14 cellular contexts compared by ENCODE assay signal in the genomic region with DNA sequence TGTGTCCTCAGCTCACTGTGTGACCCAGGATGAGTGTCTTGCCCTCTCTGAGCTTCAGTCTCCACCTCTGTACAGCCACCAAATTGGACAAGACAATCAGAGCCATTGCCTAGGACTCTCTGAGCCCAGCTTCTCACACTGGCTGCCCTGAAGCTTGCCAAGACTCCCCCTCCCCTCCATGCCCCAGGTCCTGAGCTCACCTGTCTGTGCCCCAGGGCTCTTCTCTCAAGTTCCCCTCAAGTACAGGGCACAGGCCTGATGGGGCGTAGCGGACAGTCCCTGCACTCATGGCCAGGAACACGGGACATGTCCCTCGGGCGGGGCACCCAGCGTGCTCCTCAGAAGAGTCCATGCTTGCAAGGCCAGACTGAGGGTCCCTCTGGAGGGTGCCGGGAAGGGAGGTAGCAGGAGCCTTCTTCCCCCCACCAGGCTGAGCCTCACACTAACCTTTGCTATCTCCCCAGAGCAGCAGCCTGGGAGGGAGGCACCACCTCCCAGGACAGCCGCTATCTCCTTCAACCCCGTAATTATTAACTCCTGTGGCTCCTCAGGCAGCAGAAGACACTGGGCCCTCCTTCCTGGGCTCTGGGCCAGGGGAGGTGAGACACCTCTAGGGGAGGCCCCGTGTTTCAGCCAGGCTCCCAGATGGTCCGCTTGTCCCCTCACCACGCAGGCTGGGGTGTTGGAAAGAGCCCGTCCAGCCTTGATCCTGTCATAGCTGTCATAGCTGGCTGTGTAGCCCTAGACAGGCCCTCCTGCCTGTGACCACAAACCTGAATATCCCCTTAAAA. TPM values are rescaled to one million over a fixed set of nuclear protein-coding genes. Genes with fewer than 3 reads are reported as not detected.
DNase-seq lines count a peak whose midpoint lies in the region; ATAC-seq and TF ChIP-seq lines count a peak whose summit lies in the region.
"Had no signal": no experiment of that assay in that cellular context is flagged by ENCODE, and none has a peak within 500 bp of the region (broad histone marks: within the 10 kb centered on the region; RNA-seq: fewer than 3 reads in every experiment).

No MANE protein-coding gene starts in this region.

- no peaks in the 10 kb centered on the region for H3K9me3 ChIP-seq in mucosa of descending colon
- H3K9me3 ChIP-seq: left lung had no signal

- H3K4me3 ChIP-seq in mucosa of descending colon, result no peak overlapping the region
- H3K4me3 ChIP-seq: left lung had no signal

- H3K4me1 Mint-ChIP-seq in chondrocyte (ENCODE audit: low read depth) (peaks cover 57% of the 10 kb centered on the region), type B pancreatic cell (ENCODE audit: unreplicated experiment) (peaks cover 52% of the 10 kb centered on the region)

- no peaks in the 10 kb centered on the region for H3K36me3 ChIP-seq in mucosa of descending colon (ENCODE audit: low read depth)
- H3K36me3 ChIP-seq: left lung had no signal

- intact Hi-C loops in left ventricle myocardium superior (cut with micrococcal nuclease) (no loop called here), Right ventricle myocardium superior (cut with DNase I) (no loop called here), mucosa of descending colon (cut with DNase I, micrococcal nuclease) (no loop called here)

- H3K36me3 Mint-ChIP-seq in chondrocyte (ENCODE audit: low read depth) (no peaks in the 10 kb centered on the region), type B pancreatic cell (no peaks in the 10 kb centered on the region)
- H3K36me3 Mint-ChIP-seq: activated naive CD4-positive, alpha-beta T cell treated with anti-CD3 and anti-CD28 coated beads, Interleukin-2, amount 10 ng/mL, durations not matched to agents 7 days and 5 days had no signal

- DNase-seq in left ventricle myocardium superior (peak; percentile 37), Right ventricle myocardium superior (no peak), chondrocyte (ENCODE audit: low spot score) (peak; percentile 93), mucosa of descending colon (peak in 2 of 3 donors; percentile 22 to 50), type B pancreatic cell (ENCODE audit: extremely low spot score, unreplicated experiment) (peak; percentile 66), SHP77 (lab: John Stamatoyannopoulos, UW) (no peak)
- DNase-seq: activated CD4-positive, alpha-beta T cell treated with anti-CD3 and anti-CD28 coated beads, Interleukin-2, amount 50 U/mL, for 1 hour; activated naive CD4-positive, alpha-beta T cell treated with anti-CD3 and anti-CD28 coated beads, Interleukin-2, amount 10 ng/mL, durations not matched to agents 7 days and 5 days; NCI-H1048; NCI-H526 treated with DMSO at 0.1 percent for 48 hours; substantia nigra had no signal

- no peak overlapping the region for H3K27ac Mint-ChIP-seq in chondrocyte (ENCODE audit: unreplicated experiment)
- no peak overlapping the region for H3K27ac Mint-ChIP-seq in type B pancreatic cell
- H3K27ac Mint-ChIP-seq: activated naive CD4-positive, alpha-beta T cell treated with anti-CD3 and anti-CD28 coated beads, Interleukin-2, amount 10 ng/mL, durations not matched to agents 7 days and 5 days had no signal

- TF ChIP-seq CTCF in chondrocyte (IDR thresholded peaks at IDR 0.05) (no peak), mucosa of descending colon (IDR thresholded peaks at IDR 0.05) (no peak), type B pancreatic cell (conservative IDR thresholded peaks at IDR 0.05) (no peak)

- no peaks in the 10 kb centered on the region for H3K4me1 ChIP-seq in mucosa of descending colon (ENCODE audit: low read depth)

- no peak for ATAC-seq in left ventricle myocardium superior
- no peak for ATAC-seq in Right ventricle myocardium superior (ENCODE audit: poor library complexity)
- no peak for ATAC-seq in mucosa of descending colon
- ATAC-seq in GM18519 (IDR thresholded peaks at IDR 0.05; ENCODE audit: low FRiP score, unreplicated experiment), result no peak
- no peak for ATAC-seq in GM18502 (IDR thresholded peaks at IDR 0.05; ENCODE audit: poor library complexity, unreplicated experiment)
- ATAC-seq: left lung had no signal

- H3K4me3 Mint-ChIP-seq in chondrocyte (ENCODE audit: unreplicated experiment) (no peak overlapping the region), type B pancreatic cell (peak overlapping the region; percentile 66)
- H3K4me3 Mint-ChIP-seq: activated naive CD4-positive, alpha-beta T cell treated with anti-CD3 and anti-CD28 coated beads, Interleukin-2, amount 10 ng/mL, durations not matched to agents 7 days and 5 days had no signal

- no peaks in the 10 kb centered on the region for H3K27me3 Mint-ChIP-seq in chondrocyte (ENCODE audit: low read depth)
- H3K27me3 Mint-ChIP-seq in type B pancreatic cell, result peaks cover 33% of the 10 kb centered on the region

- no peaks in the 10 kb centered on the region for H3K9me3 Mint-ChIP-seq in chondrocyte (ENCODE audit: low read depth)
- no peaks in the 10 kb centered on the region for H3K9me3 Mint-ChIP-seq in type B pancreatic cell
- H3K9me3 Mint-ChIP-seq: activated naive CD4-positive, alpha-beta T cell treated with anti-CD3 and anti-CD28 coated beads, Interleukin-2, amount 10 ng/mL, durations not matched to agents 7 days and 5 days had no signal

RNA-seq across cellular contexts. Expression of a gene that starts 2.7 kb away (rescaled TPM):
- 11.1 TPM for total RNA-seq in left ventricle myocardium superior
- 10.8 TPM for total RNA-seq in Right ventricle myocardium superior
- 9.7 to 24.7 TPM (median 24.1 TPM) in 3 replicates for total RNA-seq in chondrocyte
- 10 to 100 TPM in 2 of 3 donors, 1 to 10 TPM in 1; 2.6 to 15.0 (median 11.8) TPM for total RNA-seq in mucosa of descending colon
- 2.1 and 16.6 TPM in 2 replicates for total RNA-seq in type B pancreatic cell (ENCODE audit: low replicate concordance)

RNA-seq across cellular contexts. Expression of a gene that starts 28.7 kb away (rescaled TPM):
- 69.7 TPM for total RNA-seq in left ventricle myocardium superior
- total RNA-seq in Right ventricle myocardium superior, result 76.0 TPM
- total RNA-seq in chondrocyte, result 206 to 263 TPM (median 255 TPM) in 3 replicates
- 10 to 100 TPM in 2 of 3 donors, 1 to 10 TPM in 1; 8.4 to 21.0 (median 11.5) TPM for total RNA-seq in mucosa of descending colon
- 4.4 and 10.0 TPM in 2 replicates for total RNA-seq in type B pancreatic cell (ENCODE audit: low replicate concordance)

RNA-seq across cellular contexts. Expression of a gene that starts 30.1 kb away (rescaled TPM):
- total RNA-seq in left ventricle myocardium superior (1.1 TPM), Right ventricle myocardium superior (1.3 TPM), chondrocyte (1.3 to 4.5 TPM (median 2.8 TPM) in 3 replicates), mucosa of descending colon (1 to 10 TPM in 2 of 3 donors, under 1 TPM in 1; 0.41 to 2.8 (median 1.8) TPM), type B pancreatic cell (ENCODE audit: low replicate concordance) (0.14 and 0.31 TPM in 2 replicates)

RNA-seq across cellular contexts. Expression of a gene that starts 47.4 kb away (rescaled TPM):
- 2,305 TPM for total RNA-seq in left ventricle myocardium superior
- 2,228 TPM for total RNA-seq in Right ventricle myocardium superior
- 3,793 to 4,450 TPM (median 3,807 TPM) in 3 replicates for total RNA-seq in chondrocyte
- 1,000 to 10,000 TPM; 3,081 to 6,795 (median 5,370) TPM for total RNA-seq in mucosa of descending colon
- total RNA-seq in type B pancreatic cell (ENCODE audit: low replicate concordance), result 1,346 and 2,108 TPM in 2 replicates

Comparison
In these comparisons a context has a peak if more than half of its experiments do, and no peak if none do; other contexts are left out.
1. DNase-seq: peak in left ventricle myocardium superior (single experiment), chondrocyte (single experiment), mucosa of descending colon (2 of 3) and type B pancreatic cell (single experiment); none in Right ventricle myocardium superior (single experiment) and SHP77 (0 of 2).